8 cellular contexts compared by ENCODE assay signal in genomic region chrX:135521405-135522131, GRCh38. TPM values are rescaled to one million over a fixed set of nuclear protein-coding genes. Genes with fewer than 3 reads are reported as not detected.
DNase-seq lines count a peak whose midpoint lies in the region; ATAC-seq, FAIRE-seq and TF ChIP-seq lines count a peak whose summit lies in the region.

No MANE protein-coding gene starts in this region.

- H3K27ac ChIP-seq in HEK293 (ENCODE audit: extremely low read depth, low read depth, low read length) = peak overlapping the region; percentile 81
- H3K27ac ChIP-seq in SK-N-MC = peak overlapping the region; percentile 76; the same call in 1 of the 2 replicates
- H3K27ac ChIP-seq in pancreas = peak overlapping the region; percentile 61 to 92 (median 84)
- H3K27ac ChIP-seq in thyroid gland = peak overlapping the region; percentile 89 to 93 (median 90)

- H3K27me3 ChIP-seq in pancreas (no peaks in the 10 kb centered on the region), thyroid gland (no peaks in the 10 kb centered on the region)

- CTCF ChIA-PET in HEK293 (lab: Yijun Ruan, JAX) = interaction anchor here (0.6 to 1.0 kb wide), 2 partner anchors 11 to 171 kb away, joined by 3 read pairs; no protein-coding TSS in a partner anchor

- intact Hi-C loops in pancreas (cut with DNase I) = no loop called here
- intact Hi-C loops in thyroid gland (cut with DNase I) = no loop called here

- H3K4me3 ChIP-seq in HEK293 (ENCODE audit: low read depth, low read length) (peak overlapping the region; percentile 56), SK-N-MC (peak overlapping the region; percentile 81), pancreas (peak overlapping the region; percentile 13 to 59 (median 48)), thyroid gland (replicated peaks in 1 of 3) (peak overlapping the region; percentile 15 to 64 (median 55))

- ATAC-seq in pancreas = peak; percentile 85 to 91 (median 88)

- peaks cover 15% of the 10 kb centered on the region; the same call in 1 of the 2 replicates for H3K4me1 ChIP-seq in HEK293 (ENCODE audit: control insufficient read depth, insufficient read depth, low read length)
- H3K4me1 ChIP-seq in pancreas = no peaks in the 10 kb centered on the region
- no peaks in the 10 kb centered on the region for H3K4me1 ChIP-seq in thyroid gland

- no peaks in the 10 kb centered on the region for H3K9me3 Mint-ChIP-seq in activated naive CD4-positive, alpha-beta T cell treated with anti-CD3 and anti-CD28 coated beads, Interleukin-2, amount 50 U/mL, for 24 hours
- H3K9me3 Mint-ChIP-seq in glutamatergic neuron (ENCODE audit: unreplicated experiment) = peaks cover 10% of the 10 kb centered on the region

- POLR2A ChIA-PET in HEK293 (lab: Yijun Ruan, JAX) = interaction anchor here (0.5 to 2.3 kb wide), 4 partner anchors 10 to 37 kb away, joined by 3 to 19 read pairs (median 3); no protein-coding TSS in a partner anchor

- no peak for FAIRE-seq in pancreas (lab: Jason Lieb, UNC)

- H3K36me3 ChIP-seq in HEK293 (ENCODE audit: control insufficient read depth in 2 of 2, insufficient read depth in 1 of 2, low read length in 2 of 2) = no peaks in the 10 kb centered on the region
- no peaks in the 10 kb centered on the region for H3K36me3 ChIP-seq in SK-N-MC (ENCODE audit: insufficient read depth, low read length)
- H3K36me3 ChIP-seq in pancreas = no peaks in the 10 kb centered on the region
- no peaks in the 10 kb centered on the region for H3K36me3 ChIP-seq in thyroid gland

- no peaks in the 10 kb centered on the region for H3K27me3 Mint-ChIP-seq in activated naive CD4-positive, alpha-beta T cell treated with anti-CD3 and anti-CD28 coated beads, Interleukin-2, amount 50 U/mL, for 24 hours
- peaks cover 2% of the 10 kb centered on the region for H3K27me3 Mint-ChIP-seq in glutamatergic neuron (ENCODE audit: unreplicated experiment)

- TF ChIP-seq POLR2A in thyroid gland (IDR thresholded peaks at IDR 0.05) = peak in 1 of 2 donors; percentile 69

- TF ChIP-seq CTCF in HEK293 (tag by site-specific recombination; IDR thresholded peaks at IDR 0.05) (0 out of 2 replicates have a peak, but pooled peaks have one; percentile 47), glutamatergic neuron (IDR thresholded peaks at IDR 0.05; ENCODE audit: partially characterized antibody, unreplicated experiment) (no peak), pancreas (IDR thresholded peaks at IDR 0.05) (no peak), thyroid gland (IDR thresholded peaks at IDR 0.05) (no peak)

- 0 to 34% methylated on average over 36 to 72 of the region's 73 CpGs for WGBS in pancreas, 2 donors
- WGBS in thyroid gland, 2 donors = 1 to 2% methylated on average over 27 to 35 of the region's 73 CpGs

- H3K9me3 ChIP-seq in HEK293 (ENCODE audit: control insufficient read depth, insufficient read depth, low read depth, low read length) = no peaks in the 10 kb centered on the region
- H3K9me3 ChIP-seq in SK-N-MC (ENCODE audit: low read depth, low read length) = no peaks in the 10 kb centered on the region
- no peaks in the 10 kb centered on the region for H3K9me3 ChIP-seq in pancreas
- no peaks in the 10 kb centered on the region for H3K9me3 ChIP-seq in thyroid gland

- peak overlapping the region; percentile 84 for H3K9ac ChIP-seq in SK-N-MC (ENCODE audit: insufficient read length)

- H3K4me3 Mint-ChIP-seq in activated naive CD4-positive, alpha-beta T cell treated with anti-CD3 and anti-CD28 coated beads, Interleukin-2, amount 50 U/mL, for 24 hours = peak overlapping the region; percentile 97
- peak overlapping the region; percentile 92 for H3K4me3 Mint-ChIP-seq in glutamatergic neuron (ENCODE audit: unreplicated experiment)

- DNase-seq in GF-D8 (lab: John Stamatoyannopoulos, UW) = peak; percentile 79
- peak; percentile 87 for DNase-seq in MV-4-11 (lab: John Stamatoyannopoulos, UW)
- DNase-seq in SK-N-MC (ENCODE audit: low read depth, low spot score) = peak; percentile 34
- peak; percentile 79 for DNase-seq in glutamatergic neuron
- peak; percentile 75 to 88 (median 82) for DNase-seq in pancreas
- peak; percentile 78 to 80 for DNase-seq in thyroid gland

- no peaks in the 10 kb centered on the region for H3K36me3 Mint-ChIP-seq in activated naive CD4-positive, alpha-beta T cell treated with anti-CD3 and anti-CD28 coated beads, Interleukin-2, amount 50 U/mL, for 24 hours
- no peaks in the 10 kb centered on the region for H3K36me3 Mint-ChIP-seq in glutamatergic neuron (ENCODE audit: unreplicated experiment)

- H3K27ac Mint-ChIP-seq in activated naive CD4-positive, alpha-beta T cell treated with anti-CD3 and anti-CD28 coated beads, Interleukin-2, amount 50 U/mL, for 24 hours = peak overlapping the region; percentile 95
- peak overlapping the region; percentile 71 for H3K27ac Mint-ChIP-seq in glutamatergic neuron (ENCODE audit: unreplicated experiment)

- H3K4me1 Mint-ChIP-seq in activated naive CD4-positive, alpha-beta T cell treated with anti-CD3 and anti-CD28 coated beads, Interleukin-2, amount 50 U/mL, for 24 hours = peaks cover 54% of the 10 kb centered on the region
- peaks cover 5% of the 10 kb centered on the region for H3K4me1 Mint-ChIP-seq in glutamatergic neuron (ENCODE audit: low read depth, unreplicated experiment)

TF ChIP-seq in HEK293, 187 proteins besides CTCF, POLR2A, EP300 and RAD21 (continues in another document):
- TF ChIP-seq ZNF26 (tag by site-specific recombination; IDR thresholded peaks at IDR 0.05) (no peak), REPIN1 (tag by site-specific recombination; IDR thresholded peaks at IDR 0.05; ENCODE audit: low read depth) (no peak), ZBTB11 (tag by site-specific recombination; conservative IDR thresholded peaks at IDR 0.05; ENCODE audit: low read depth) (peak; percentile 50; the same call in 1 of the 2 replicates), ZNF664 (tag by site-specific recombination; IDR thresholded peaks at IDR 0.05) (no peak), ZNF571 (tag by site-specific recombination; IDR thresholded peaks at IDR 0.05) (no peak), GLIS1 (tag by site-specific recombination; IDR thresholded peaks at IDR 0.05) (peak; percentile 11), KLF7 (tag by site-specific recombination; IDR thresholded peaks at IDR 0.05; ENCODE audit: borderline replicate concordance) (0 out of 2 replicates have a peak, but pooled peaks have one; percentile 10), ZNF785 (tag by site-specific recombination; IDR thresholded peaks at IDR 0.05) (no peak), ZNF837 (tag by site-specific recombination; IDR thresholded peaks at IDR 0.05) (no peak)
- TF ChIP-seq, protein P1, sequence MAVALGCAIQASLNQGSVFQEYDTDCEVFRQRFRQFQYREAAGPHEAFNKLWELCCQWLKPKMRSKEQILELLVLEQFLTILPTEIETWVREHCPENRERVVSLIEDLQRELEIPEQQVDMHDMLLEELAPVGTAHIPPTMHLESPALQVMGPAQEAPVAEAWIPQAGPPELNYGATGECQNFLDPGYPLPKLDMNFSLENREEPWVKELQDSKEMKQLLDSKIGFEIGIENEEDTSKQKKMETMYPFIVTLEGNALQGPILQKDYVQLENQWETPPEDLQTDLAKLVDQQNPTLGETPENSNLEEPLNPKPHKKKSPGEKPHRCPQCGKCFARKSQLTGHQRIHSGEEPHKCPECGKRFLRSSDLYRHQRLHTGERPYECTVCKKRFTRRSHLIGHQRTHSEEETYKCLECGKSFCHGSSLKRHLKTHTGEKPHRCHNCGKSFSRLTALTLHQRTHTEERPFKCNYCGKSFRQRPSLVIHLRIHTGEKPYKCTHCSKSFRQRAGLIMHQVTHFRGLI (tag by site-specific recombination; IDR thresholded peaks at IDR 0.05) = peak; percentile 65; the same call in 1 of the 2 replicates

RNA-seq across cellular contexts. Expression of gene INTS6L, which starts 1.1 kb away (rescaled TPM):
- 15.2 TPM for total RNA-seq in glutamatergic neuron (ENCODE audit: unreplicated experiment)
- total RNA-seq in pancreas = 1 to 10 TPM; 1.0 to 4.1 (median 1.5) TPM
- polyA plus RNA-seq in pancreas = 1 to 10 TPM; 3.9 to 9.9 TPM
- total RNA-seq in thyroid gland = 10 to 100 TPM in 1 of 4 donors, 1 to 10 TPM in 3; 4.9 to 11.0 (median 7.7) TPM

Comparison
In these comparisons a context has a peak if more than half of its experiments do, and no peak if none do; other contexts are left out.
1. Peak in every context shown above with its lines: DNase-seq, ATAC-seq, H3K4me3 ChIP-seq and H3K27ac ChIP-seq.
2. DNase-seq: peak in every context shown above with its lines; median percentile 87 in MV-4-11; 82 in pancreas; 79 in GF-D8; 79 in glutamatergic neuron; 79 in thyroid gland; 34 in SK-N-MC.